In genomic region chr9:129809346-129809745, GRCh38 we compare ENCODE assay signal across 19 cellular contexts.
"Had no signal": no experiment of that assay in that cellular context is flagged by ENCODE, and none has a peak within 500 bp of the region (broad histone marks: within the 10 kb centered on the region; RNA-seq: fewer than 3 reads in every experiment).

No MANE protein-coding gene starts in this region.

- H3K4me3 Mint-ChIP-seq: activated naive CD8-positive, alpha-beta T cell had no signal

- H3K9me3 ChIP-seq: left ventricle myocardium inferior, right atrium auricular region, suprapubic skin, upper lobe of right lung had no signal

- H3K27ac Mint-ChIP-seq: activated naive CD8-positive, alpha-beta T cell had no signal

- H3K27me3 Mint-ChIP-seq: activated naive CD8-positive, alpha-beta T cell; naive B cell had no signal

- H3K4me3 ChIP-seq: left ventricle myocardium inferior, right atrium auricular region, suprapubic skin, upper lobe of right lung had no signal

- H3K9me3 Mint-ChIP-seq: naive B cell had no signal

- DNase-seq: activated CD4-positive, alpha-beta T cell treated with anti-CD3 and anti-CD28 coated beads for 1 hour; activated CD4-positive, alpha-beta T cell treated with anti-CD3 and anti-CD28 coated beads, Interleukin-2, amount 50 U/mL, for 48 hours; activated effector memory CD4-positive, alpha-beta T cell treated with anti-CD3 and anti-CD28 coated beads, Interleukin-2, amount 50 U/mL, for 16 hours; activated T-cell treated with anti-CD3 and anti-CD28 coated beads, Interleukin-2, amount 50 U/mL, for 48 hours; aorta; cerebellar nuclear complex; dermis blood vessel endothelial cell; left ventricle myocardium inferior; naive B cell; nucleus accumbens; stimulated activated CD4-positive, alpha-beta T cell treated with anti-CD3 and anti-CD28 coated beads, Interleukin-15, amount 100 ng/mL, for 24 hours; stimulated activated CD4-positive, alpha-beta T cell treated with anti-CD3 and anti-CD28 coated beads, Interleukin-4, amount 100 ng/mL, for 1 hour; stimulated activated naive CD4-positive, alpha-beta T cell treated with Interleukin-2 at 50 U/mL for 16 hours; T1000; upper lobe of right lung had no signal

- ATAC-seq: esophagus mucosa, upper lobe of right lung had no signal

- H3K27me3 ChIP-seq: right atrium auricular region, suprapubic skin, upper lobe of right lung had no signal

- H3K27ac ChIP-seq: left ventricle myocardium inferior, right atrium auricular region, suprapubic skin, upper lobe of right lung had no signal
